Comparison of ENCODE assay signal across 21 cellular contexts in genomic region chr3:157219215-157219614, GRCh38.
"Had no signal": no experiment of that assay in that cellular context is flagged by ENCODE, and none has a peak within 500 bp of the region (broad histone marks: within the 10 kb centered on the region; RNA-seq: fewer than 3 reads in every experiment).

No MANE protein-coding gene starts in this region.

- ATAC-seq: foreskin keratinocyte, gastroesophageal sphincter, heart left ventricle, left cardiac atrium, left lung, left ventricle myocardium superior, lower lobe of right lung, mucosa of descending colon had no signal

- DNase-seq: dermis blood vessel endothelial cell; dorsolateral prefrontal cortex; effector CD4-positive, alpha-beta T cell; effector memory CD4-positive, alpha-beta T cell; foreskin keratinocyte; heart left ventricle; left cardiac atrium; left lung; left ventricle myocardium superior; lower lobe of right lung; mesenchymal stem cell; mucosa of descending colon had no signal

- H3K27me3 ChIP-seq: dorsolateral prefrontal cortex, esophagus muscularis mucosa, gastroesophageal sphincter, heart left ventricle, hepatocyte, left lung had no signal

- H3K36me3 ChIP-seq: esophagus muscularis mucosa, gastroesophageal sphincter, heart left ventricle, left lung, lower lobe of right lung had no signal

- FAIRE-seq: colon, endothelial cell of umbilical vein, frontal cortex, islet of Langerhans, keratinocyte had no signal

- H3K9me3 ChIP-seq: esophagus muscularis mucosa, gastroesophageal sphincter, heart left ventricle, left lung, lower lobe of right lung, mucosa of descending colon had no signal

- H3K4me2 ChIP-seq: hepatocyte had no signal

- H3K4me3 ChIP-seq: coronary artery, dorsolateral prefrontal cortex, esophagus muscularis mucosa, gastroesophageal sphincter, heart left ventricle, hepatocyte, left lung, lower lobe of right lung, mucosa of descending colon had no signal

- H3K4me1 ChIP-seq: esophagus muscularis mucosa, foreskin keratinocyte, gastroesophageal sphincter, heart left ventricle, left lung, lower lobe of right lung had no signal

- H2AFZ ChIP-seq: hepatocyte had no signal

- H3K27ac ChIP-seq: coronary artery, dorsolateral prefrontal cortex, esophagus muscularis mucosa, foreskin keratinocyte, gastroesophageal sphincter, heart left ventricle, hepatocyte, left lung, lower lobe of right lung had no signal

- H3K79me2 ChIP-seq: hepatocyte had no signal
